In genomic region chr12:26691234-26691970, GRCh38 we compare ENCODE assay signal across 10 cellular contexts.
DNase-seq lines count a peak whose midpoint lies in the region; ATAC-seq and TF ChIP-seq lines count a peak whose summit lies in the region.
"Had no signal": no experiment of that assay in that cellular context is flagged by ENCODE, and none has a peak within 500 bp of the region (broad histone marks: within the 10 kb centered on the region; RNA-seq: fewer than 3 reads in every experiment).

No MANE protein-coding gene starts in this region.

- TF ChIP-seq CTCF in WTC11 (IDR thresholded peaks at IDR 0.05), result no peak

- H3K9me3 Mint-ChIP-seq in WTC11, result peaks cover 8% of the 10 kb centered on the region; the same call in 1 of the 2 replicates
- H3K9me3 Mint-ChIP-seq: activated naive CD4-positive, alpha-beta T cell treated with anti-CD3 and anti-CD28 coated beads for 36 hours had no signal

- DNase-seq in ACHN (peak; percentile 98), HT1080 (ENCODE audit: low read depth) (peak; percentile 97), WTC11 (ENCODE audit: low spot score) (peak; percentile 40), iPS-NIHi11 (ENCODE audit: low spot score) (peak; percentile 62)
- DNase-seq: activated naive CD4-positive, alpha-beta T cell treated with anti-CD3 and anti-CD28 coated beads for 36 hours; DND-41 had no signal

- POLR2A ChIA-PET in WTC11 (lab: Charles Lee), result no interaction called here

- in situ Hi-C loops in ACHN (cut with HindIII; ENCODE audit: low pct_ligation_motif_present, low pct_unique_long_range_greater_than_20kb, low sequenced_read_pairs), result no loop called here

- peak overlapping the region; percentile 95 for H3K27ac Mint-ChIP-seq in WTC11
- H3K27ac Mint-ChIP-seq: activated naive CD4-positive, alpha-beta T cell treated with anti-CD3 and anti-CD28 coated beads for 36 hours had no signal

- H3K4me3 Mint-ChIP-seq in WTC11, result no peak overlapping the region
- H3K4me3 Mint-ChIP-seq: activated naive CD4-positive, alpha-beta T cell treated with anti-CD3 and anti-CD28 coated beads for 36 hours had no signal

- ATAC-seq in WTC11 (peak; percentile 90), GM18517 (IDR thresholded peaks at IDR 0.05; ENCODE audit: unreplicated experiment) (no peak), GM18511 (IDR thresholded peaks at IDR 0.05; ENCODE audit: unreplicated experiment) (no peak), HG03354 (IDR thresholded peaks at IDR 0.05; ENCODE audit: poor library complexity, severe bottlenecking, unreplicated experiment) (no peak), GM19455 (IDR thresholded peaks at IDR 0.05; ENCODE audit: unreplicated experiment) (no peak)

- CTCF ChIA-PET in WTC11 (lab: Charles Lee), result interaction anchor here (1.3 to 2.7 kb wide), 3 partner anchors 10 to 77 kb away, joined by 3 to 32 read pairs (median 7); no protein-coding TSS in a partner anchor

- no peaks in the 10 kb centered on the region for H3K27me3 Mint-ChIP-seq in WTC11 (ENCODE audit: low read depth)

- H3K4me1 Mint-ChIP-seq in WTC11, result peaks cover 44% of the 10 kb centered on the region

- H3K36me3 Mint-ChIP-seq in WTC11, result peaks cover 44% of the 10 kb centered on the region

TF ChIP-seq in WTC11, 78 proteins besides CTCF, POLR2A, EP300 and RAD21:
- peak; percentile 83 for TF ChIP-seq NFE2L1 (CRISPR knock-in tag; IDR thresholded peaks at IDR 0.05)
- peak; percentile 24; the same call in 1 of the 2 replicates for TF ChIP-seq MAX (CRISPR knock-in tag; IDR thresholded peaks at IDR 0.05)
- TF ChIP-seq SMAD4 (CRISPR knock-in tag; IDR thresholded peaks at IDR 0.05), result no peak
- peak; percentile 44 for TF ChIP-seq ZNF423 (CRISPR knock-in tag; IDR thresholded peaks at IDR 0.05)
- TF ChIP-seq ARID4B (CRISPR knock-in tag; IDR thresholded peaks at IDR 0.05; ENCODE audit: borderline replicate concordance), result no peak

Comparison
In these comparisons a context has a peak if more than half of its experiments do, and no peak if none do; other contexts are left out.
1. DNase-seq: peak in every context shown above with its lines; median percentile 98 in ACHN; 97 in HT1080; 62 in iPS-NIHi11; 40 in WTC11.